In genomic region chr11:128603003-128603715, GRCh38 we compare ENCODE assay signal across 18 cellular contexts. TPM values are rescaled to one million over a fixed set of nuclear protein-coding genes. Genes with fewer than 3 reads are reported as not detected.
DNase-seq lines count a peak whose midpoint lies in the region; ATAC-seq and TF ChIP-seq lines count a peak whose summit lies in the region.
"Had no signal": no experiment of that assay in that cellular context is flagged by ENCODE, and none has a peak within 500 bp of the region (broad histone marks: within the 10 kb centered on the region; RNA-seq: fewer than 3 reads in every experiment).

No MANE protein-coding gene starts in this region.

- DNase-seq in stimulated activated CD4-positive, alpha-beta T cell treated with anti-CD3 and anti-CD28 coated beads, Interleukin-1b, Interleukin-23, amount 100 ng/mL, for 48 hours, result peak; percentile 29
- DNase-seq in stimulated activated CD4-positive, alpha-beta T cell treated with anti-CD3 and anti-CD28 coated beads, Interleukin-15, amount 100 ng/mL, for 24 hours, result no peak
- DNase-seq in OCI-LY7 (ENCODE audit: low spot score) (no peak), epidermal melanocyte (ENCODE audit: insufficient read length, low spot score) (peak; percentile 50), COLO668 (lab: John Stamatoyannopoulos, UW; ENCODE audit: unreplicated experiment) (no peak), esophagus muscularis mucosa (ENCODE audit: extremely low spot score) (no peak), psoas muscle (no peak)
- DNase-seq: activated naive CD4-positive, alpha-beta T cell treated with anti-CD3 and anti-CD28 coated beads, Interleukin-2, amount 10 ng/mL, durations not matched to agents 7 days and 5 days; COR-L47; H7; left ventricle myocardium superior; NCI-H1417 treated with DMSO at 0.1 percent for 48 hours; ovary; sigmoid colon; trophoblast cell had no signal

- peak overlapping the region; percentile 89 for H2AFZ ChIP-seq in OCI-LY7 (ENCODE audit: low read length)

- H3K36me3 Mint-ChIP-seq in stimulated activated memory B cell treated with anti-CD40 and anti-IgM and Interleukin-4, amounts not matched to agents 10 μg/mL and 1 μg/mL and 100 μg/mL, for 72 hours, result no peaks in the 10 kb centered on the region
- H3K36me3 Mint-ChIP-seq: activated naive CD4-positive, alpha-beta T cell treated with anti-CD3 and anti-CD28 coated beads, Interleukin-2, amount 10 ng/mL, durations not matched to agents 7 days and 5 days had no signal

- CTCF ChIA-PET in OCI-LY7 (lab: Charles Lee; ENCODE audit: unreplicated experiment), result interaction anchor here (1.0 to 6.5 kb wide), 8 partner anchors 23 to 312 kb away, joined by 3 to 78 read pairs (median 6); no protein-coding TSS in a partner anchor

- H3K9me3 ChIP-seq in OCI-LY7 (ENCODE audit: low read length), result no peaks in the 10 kb centered on the region
- no peaks in the 10 kb centered on the region for H3K9me3 ChIP-seq in esophagus muscularis mucosa
- no peaks in the 10 kb centered on the region for H3K9me3 ChIP-seq in psoas muscle
- H3K9me3 ChIP-seq: ovary, sigmoid colon, SJSA1 had no signal

- no peaks in the 10 kb centered on the region for H3K9me3 Mint-ChIP-seq in stimulated activated memory B cell treated with anti-CD40 and anti-IgM and Interleukin-4, amounts not matched to agents 10 μg/mL and 1 μg/mL and 100 μg/mL, for 72 hours
- H3K9me3 Mint-ChIP-seq: activated naive CD4-positive, alpha-beta T cell treated with anti-CD3 and anti-CD28 coated beads, Interleukin-2, amount 10 ng/mL, durations not matched to agents 7 days and 5 days; stimulated activated naive CD8-positive, alpha-beta T cell treated with anti-CD3 and anti-CD28 coated beads, Interleukin-15, Interleukin-2, amounts not matched to agents 100 ng/mL and 50 ng/mL, for 24 hours had no signal

- no peak overlapping the region for H3K4me3 Mint-ChIP-seq in stimulated activated memory B cell treated with anti-CD40 and anti-IgM and Interleukin-4, amounts not matched to agents 10 μg/mL and 1 μg/mL and 100 μg/mL, for 72 hours
- H3K4me3 Mint-ChIP-seq: activated naive CD4-positive, alpha-beta T cell treated with anti-CD3 and anti-CD28 coated beads, Interleukin-2, amount 10 ng/mL, durations not matched to agents 7 days and 5 days; stimulated activated naive CD8-positive, alpha-beta T cell treated with anti-CD3 and anti-CD28 coated beads, Interleukin-15, Interleukin-2, amounts not matched to agents 100 ng/mL and 50 ng/mL, for 24 hours had no signal

- H3K27me3 Mint-ChIP-seq in stimulated activated memory B cell treated with anti-CD40 and anti-IgM and Interleukin-4, amounts not matched to agents 10 μg/mL and 1 μg/mL and 100 μg/mL, for 72 hours, result no peaks in the 10 kb centered on the region
- H3K27me3 Mint-ChIP-seq: activated naive CD4-positive, alpha-beta T cell treated with anti-CD3 and anti-CD28 coated beads, Interleukin-2, amount 10 ng/mL, durations not matched to agents 7 days and 5 days; stimulated activated naive CD8-positive, alpha-beta T cell treated with anti-CD3 and anti-CD28 coated beads, Interleukin-15, Interleukin-2, amounts not matched to agents 100 ng/mL and 50 ng/mL, for 24 hours had no signal

- H3K27ac ChIP-seq in OCI-LY7 (ENCODE audit: low read depth, low read length, poor library complexity, severe bottlenecking) (peak overlapping the region; percentile 33), esophagus muscularis mucosa (replicated peaks in 1 of 4) (no peak overlapping the region), psoas muscle (no peak overlapping the region)
- H3K27ac ChIP-seq: ovary, sigmoid colon, SJSA1 had no signal

- POLR2A ChIA-PET in OCI-LY7 (lab: Charles Lee), result interaction anchor here (0.6 to 19.6 kb wide), 9 partner anchors 9 to 324 kb away, joined by 3 to 631 read pairs (median 4); no protein-coding TSS in a partner anchor

- peak overlapping the region; percentile 96 for H3K27ac Mint-ChIP-seq in stimulated activated memory B cell treated with anti-CD40 and anti-IgM and Interleukin-4, amounts not matched to agents 10 μg/mL and 1 μg/mL and 100 μg/mL, for 72 hours
- H3K27ac Mint-ChIP-seq: activated naive CD4-positive, alpha-beta T cell treated with anti-CD3 and anti-CD28 coated beads, Interleukin-2, amount 10 ng/mL, durations not matched to agents 7 days and 5 days; stimulated activated naive CD8-positive, alpha-beta T cell treated with anti-CD3 and anti-CD28 coated beads, Interleukin-15, Interleukin-2, amounts not matched to agents 100 ng/mL and 50 ng/mL, for 24 hours had no signal

- H4K20me1 ChIP-seq in OCI-LY7 (ENCODE audit: insufficient read depth, low read length), result no peaks in the 10 kb centered on the region

- TF ChIP-seq EP300 in esophagus muscularis mucosa (IDR thresholded peaks at IDR 0.05), result no peak

- no TSS peak for BruUV-seq in OCI-LY7 (replicated peaks; lab: Mats Ljungman, UMichigan)

- H3K36me3 ChIP-seq in OCI-LY7 (ENCODE audit: insufficient read depth, low read length), result no peaks in the 10 kb centered on the region
- no peaks in the 10 kb centered on the region for H3K36me3 ChIP-seq in esophagus muscularis mucosa
- H3K36me3 ChIP-seq in psoas muscle (ENCODE audit: insufficient read depth in 1 of 2, low read depth in 1 of 2), result no peaks in the 10 kb centered on the region
- H3K36me3 ChIP-seq: ovary, sigmoid colon, SJSA1 had no signal

- ATAC-seq in stimulated activated memory B cell treated with anti-CD40 and anti-IgM and Interleukin-4, amounts not matched to agents 10 μg/mL and 1 μg/mL and 100 μg/mL, for 72 hours, result peak; percentile 41
- no peak for ATAC-seq in psoas muscle
- ATAC-seq: left ventricle myocardium superior had no signal

- no peaks in the 10 kb centered on the region; the same call in 1 of the 2 replicates for H3K9me2 ChIP-seq in OCI-LY7 (ENCODE audit: insufficient read depth, low read length)

- H3K79me2 ChIP-seq in OCI-LY7 (ENCODE audit: insufficient read depth, low read depth, low read length), result no peaks in the 10 kb centered on the region

- TF ChIP-seq POLR2A in esophagus muscularis mucosa (IDR thresholded peaks at IDR 0.05; ENCODE audit: low read depth), result no peak

- TF ChIP-seq CTCF in OCI-LY7 (conservative IDR thresholded peaks at IDR 0.05; ENCODE audit: low read length) (no peak), esophagus muscularis mucosa (IDR thresholded peaks at IDR 0.05) (no peak), psoas muscle (IDR thresholded peaks at IDR 0.05) (no peak)

- H3K4me2 ChIP-seq in OCI-LY7 (ENCODE audit: low read length), result peak overlapping the region; percentile 42

- WGBS in esophagus muscularis mucosa, result 77% methylated on average over 3 of the region's 3 CpGs
- 44 to 63% (median 55%) methylated on average over 3 of the region's 3 CpGs for WGBS in psoas muscle, 3 donors

- intact Hi-C loops in OCI-LY7 (cut with micrococcal nuclease; ENCODE audit: unreplicated experiment), result no loop called here
- intact Hi-C loops in esophagus muscularis mucosa (cut with DNase I), result no loop called here
- intact Hi-C loops in psoas muscle (cut with DNase I), result no loop called here

- H3K27me3 ChIP-seq in esophagus muscularis mucosa (no peaks in the 10 kb centered on the region), psoas muscle (ENCODE audit: insufficient read depth in 3 of 3, low read length in 2 of 3) (no peaks in the 10 kb centered on the region)
- H3K27me3 ChIP-seq: ovary, sigmoid colon, SJSA1 had no signal

- H3K4me1 Mint-ChIP-seq in stimulated activated memory B cell treated with anti-CD40 and anti-IgM and Interleukin-4, amounts not matched to agents 10 μg/mL and 1 μg/mL and 100 μg/mL, for 72 hours, result peaks cover 65% of the 10 kb centered on the region

- H3K4me3 ChIP-seq in OCI-LY7 (ENCODE audit: low read depth, low read length, poor library complexity, severe bottlenecking), result no peak overlapping the region
- H3K4me3 ChIP-seq in esophagus muscularis mucosa, result no peak overlapping the region
- no peak overlapping the region for H3K4me3 ChIP-seq in psoas muscle
- H3K4me3 ChIP-seq: ovary, sigmoid colon, SJSA1 had no signal

- H3K4me1 ChIP-seq in OCI-LY7 (ENCODE audit: insufficient read depth, low read length, poor library complexity, severe bottlenecking), result peaks cover 77% of the 10 kb centered on the region
- no peaks in the 10 kb centered on the region for H3K4me1 ChIP-seq in esophagus muscularis mucosa
- H3K4me1 ChIP-seq in psoas muscle, result peaks cover 5% of the 10 kb centered on the region
- H3K4me1 ChIP-seq: sigmoid colon, SJSA1 had no signal

RNA-seq across cellular contexts. Expression of gene ETS1, which starts 15.8 kb away (rescaled TPM):
- total RNA-seq in OCI-LY7 (2014; rRNA removed; shearing (Covaris generic)), result 203 and 210 TPM in 2 replicates
- total RNA-seq in OCI-LY7 (2022) (466 and 503 TPM in 2 replicates), esophagus muscularis mucosa (10 to 100 TPM; 39.5 to 74.4 (median 59.7) TPM), psoas muscle (10 to 100 TPM; 19.3 to 32.4 (median 27.1) TPM)
- polyA plus RNA-seq in psoas muscle, result 10 to 100 TPM in 2 of 3 donors, 1 to 10 TPM in 1; 8.5 to 13.9 (median 12.6) TPM

Comparison
In these comparisons a context has a peak if more than half of its experiments do, and no peak if none do; other contexts are left out.
1. DNase-seq: peak in stimulated activated CD4-positive, alpha-beta T cell treated with anti-CD3 and anti-CD28 coated beads, Interleukin-1b, Interleukin-23, amount 100 ng/mL, for 48 hours (single experiment) and epidermal melanocyte (single experiment); none in stimulated activated CD4-positive, alpha-beta T cell treated with anti-CD3 and anti-CD28 coated beads, Interleukin-15, amount 100 ng/mL, for 24 hours (single experiment), OCI-LY7 (single experiment), COLO668 (single experiment), esophagus muscularis mucosa (single experiment) and psoas muscle (0 of 2).